Comparison of ENCODE assay signal across 23 cellular contexts in the genomic region with DNA sequence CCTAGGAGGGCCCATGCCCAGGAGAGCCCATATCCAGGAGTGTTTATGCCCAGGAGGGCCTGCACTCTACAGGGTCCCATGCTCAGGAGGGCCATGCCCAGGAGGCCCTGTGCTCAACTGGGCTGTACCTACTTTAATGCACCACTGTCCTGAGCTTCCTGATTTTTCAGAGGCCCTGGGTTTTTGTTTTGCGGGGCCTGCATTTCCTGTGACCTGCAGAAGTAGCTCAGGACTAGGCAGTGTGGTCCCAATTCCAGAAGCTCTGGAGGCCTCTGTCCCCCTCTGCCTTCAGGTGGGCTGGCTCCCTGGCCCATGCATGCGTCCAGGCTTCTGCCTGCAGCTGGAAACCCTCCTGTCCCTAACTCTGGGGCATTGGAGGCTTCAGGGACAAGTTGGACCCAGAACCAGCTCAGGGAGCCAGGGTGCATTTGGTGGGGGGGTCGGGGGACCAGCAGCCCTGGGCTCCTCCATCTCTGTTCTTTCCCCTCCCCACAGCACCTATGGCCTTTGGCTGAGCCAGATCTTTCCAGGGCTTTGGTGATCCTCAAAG. TPM values are rescaled to one million over a fixed set of nuclear protein-coding genes. Genes with fewer than 3 reads are reported as not detected.
DNase-seq lines count a peak whose midpoint lies in the region; ATAC-seq lines count a peak whose summit lies in the region.
"Had no signal": no experiment of that assay in that cellular context is flagged by ENCODE, and none has a peak within 500 bp of the region (broad histone marks: within the 10 kb centered on the region; RNA-seq: fewer than 3 reads in every experiment).

No MANE protein-coding gene starts in this region.

- H3K79me1 ChIP-seq in neuronal stem cell (ENCODE audit: low read depth, low read length) = no peaks in the 10 kb centered on the region

- peaks cover 0 to 10% (median 0%) of the 10 kb centered on the region in 3 experiments for H3K27me3 ChIP-seq in neuronal stem cell (ENCODE audit: control insufficient read depth in 3 of 3, insufficient read depth in 3 of 3, low read depth in 1 of 3, low read length in 3 of 3)
- no peaks in the 10 kb centered on the region for H3K27me3 ChIP-seq in CD8-positive, alpha-beta memory T cell (ENCODE audit: insufficient read depth, low read length, poor library complexity, severe bottlenecking)

- WGBS in neuronal stem cell (ENCODE audit: extremely low coverage in 2 of 2, insufficient read length in 2 of 2, insufficient replicate concordance in 1 of 2), 2 donors = no CpG with 5 or more reads among the region's 3 CpGs

- no peak overlapping the region for H3K9ac ChIP-seq in neuronal stem cell (ENCODE audit: low read depth, low read length, poor library complexity)

- H3K4ac ChIP-seq in neuronal stem cell (ENCODE audit: low read length) = no peak overlapping the region

- H4K91ac ChIP-seq in neuronal stem cell (ENCODE audit: low read depth, low read length, poor library complexity) = no peak overlapping the region

- peaks cover 4 to 17% (median 9%) of the 10 kb centered on the region in 5 donors for H3K9me3 Mint-ChIP-seq in CD8-positive, alpha-beta memory T cell

- peaks cover 4 to 16% of the 10 kb centered on the region in 2 donors for H3K9me3 ChIP-seq in neuronal stem cell (replicated peaks in 1 of 2; ENCODE audit: control insufficient read depth in 2 of 2, insufficient read depth in 1 of 2, low read depth in 1 of 2, low read length in 2 of 2)
- H3K9me3 ChIP-seq in CD8-positive, alpha-beta memory T cell (ENCODE audit: low read length) = peaks cover 4% of the 10 kb centered on the region

- no peaks in the 10 kb centered on the region for H3K36me3 ChIP-seq in neuronal stem cell (replicated peaks in 1 of 2; ENCODE audit: control insufficient read depth in 2 of 2, insufficient read depth in 2 of 2, low read length in 2 of 2)
- H3K36me3 ChIP-seq in CD8-positive, alpha-beta memory T cell (ENCODE audit: insufficient read depth, low read length) = no peaks in the 10 kb centered on the region
- H3K36me3 ChIP-seq: SJCRH30 had no signal

- H4K8ac ChIP-seq in neuronal stem cell (ENCODE audit: low read depth, low read length) = no peak overlapping the region

- H2BK12ac ChIP-seq in neuronal stem cell (ENCODE audit: low read length) = no peak overlapping the region

- peaks cover 3 to 9% (median 5%) of the 10 kb centered on the region in 3 donors for H3K36me3 Mint-ChIP-seq in CD8-positive, alpha-beta memory T cell

- no peak overlapping the region for H3K27ac Mint-ChIP-seq in CD8-positive, alpha-beta memory T cell
- H3K27ac Mint-ChIP-seq: CD4-positive, alpha-beta T cell; GM23338 had no signal

- H3K4me3 Mint-ChIP-seq in CD8-positive, alpha-beta memory T cell = no peak overlapping the region
- H3K4me3 Mint-ChIP-seq: CD4-positive, alpha-beta T cell; GM23338 had no signal

- intact Hi-C loops in cardiac septum (cut with DNase I) = no loop called here
- intact Hi-C loops in left cardiac atrium (cut with DNase I) = no loop called here
- intact Hi-C loops in left colon (cut with DNase I, micrococcal nuclease) = no loop called here

- H3K18ac ChIP-seq in neuronal stem cell (ENCODE audit: low read length) = no peak overlapping the region

- peaks cover 0 to 2% of the 10 kb centered on the region in 2 donors for H3K27me3 Mint-ChIP-seq in CD8-positive, alpha-beta memory T cell
- H3K27me3 Mint-ChIP-seq: CD4-positive, alpha-beta T cell had no signal

- H2BK120ac ChIP-seq in neuronal stem cell (ENCODE audit: low read depth, low read length) = no peak overlapping the region

- CTCF ChIA-PET in CD8-positive, alpha-beta memory T cell (lab: Charles Lee) = no interaction called here

- no peak overlapping the region for H2BK15ac ChIP-seq in neuronal stem cell (ENCODE audit: low read length)

- H2AFZ ChIP-seq in neuronal stem cell (ENCODE audit: low read length) = no peak overlapping the region
- H2AFZ ChIP-seq: GM23338 had no signal

- no peak overlapping the region for H3K4me3 ChIP-seq in neuronal stem cell (ENCODE audit: low read length in 2 of 2)
- H3K4me3 ChIP-seq in CD8-positive, alpha-beta memory T cell (ENCODE audit: low read length) = no peak overlapping the region
- H3K4me3 ChIP-seq: A549, GM12878, GM23338, SJCRH30 had no signal

- H3K4me1 Mint-ChIP-seq in CD8-positive, alpha-beta memory T cell = no peaks in the 10 kb centered on the region
- H3K4me1 Mint-ChIP-seq: GM23338 had no signal

- H3K27ac ChIP-seq in neuronal stem cell (replicated peaks; ENCODE audit: low read length) = no peak overlapping the region
- no peak overlapping the region for H3K27ac ChIP-seq in CD8-positive, alpha-beta memory T cell (ENCODE audit: low read depth, low read length)
- H3K27ac ChIP-seq: A549, RWPE1, SJCRH30 had no signal

- H2BK5ac ChIP-seq in neuronal stem cell (ENCODE audit: low read length) = no peak overlapping the region

- ATAC-seq in left cardiac atrium (no peak), left colon (peak; percentile 11)
- ATAC-seq: A549, GM12878, GM23338, PC-3 had no signal

- peak overlapping the region; percentile 81 for H2AK5ac ChIP-seq in neuronal stem cell (ENCODE audit: low read depth, low read length)

- peak; percentile 49 for DNase-seq in cardiac septum (ENCODE audit: low spot score)
- no peak for DNase-seq in left cardiac atrium
- DNase-seq in left colon = no peak
- DNase-seq in neuronal stem cell (ENCODE audit: low spot score) = no peak
- DNase-seq in T1000 (lab: John Stamatoyannopoulos, UW) = no peak
- DNase-seq in SW 1271 (lab: John Stamatoyannopoulos, UW) = no peak
- DNase-seq in CD8-positive, alpha-beta memory T cell = no peak
- DNase-seq: GF-D8, HCEC 1CT, KBM-7, NCI-H1105 treated with DMSO at 0.1 percent for 48 hours, NCI-H1694 treated with DMSO at 0.1 percent for 48 hours, NCI-H2107, NCI-H510A, NCI-H748 treated with DMSO at 0.1 percent for 48 hours, PC-3, SJCRH30 had no signal

- H3K4me2 ChIP-seq in neuronal stem cell (ENCODE audit: insufficient read depth, low read length, poor library complexity, severe bottlenecking) = no peak overlapping the region
- H3K4me2 ChIP-seq: A549, GM23338 had no signal

- POLR2A ChIA-PET in CD8-positive, alpha-beta memory T cell (lab: Charles Lee) = no interaction called here

- H3K23ac ChIP-seq in neuronal stem cell (ENCODE audit: low read depth, low read length, poor library complexity) = no peak overlapping the region

- H3K4me1 ChIP-seq in neuronal stem cell (ENCODE audit: control insufficient read depth in 2 of 2, insufficient read depth in 1 of 2, low read depth in 1 of 2, low read length in 2 of 2) = no peaks in the 10 kb centered on the region
- H3K4me1 ChIP-seq in CD8-positive, alpha-beta memory T cell (ENCODE audit: insufficient read depth, low read length) = no peaks in the 10 kb centered on the region
- H3K4me1 ChIP-seq: A549, SJCRH30 had no signal

- H3K14ac ChIP-seq in neuronal stem cell (ENCODE audit: low read length) = no peak overlapping the region

RNA-seq across cellular contexts. Expression of a gene that starts 10.8 kb away (rescaled TPM):
- 1.5 TPM for total RNA-seq in cardiac septum
- total RNA-seq in left cardiac atrium = 1 to 10 TPM; 1.1 to 1.3 TPM
- 10 to 100 TPM; 67.5 to 84.3 TPM for total RNA-seq in left colon
- 0.92 TPM for polyA plus RNA-seq in neuronal stem cell (2013, experiment 1 of 2)
- polyA plus RNA-seq in neuronal stem cell (2013, experiment 2 of 2) = 0.96 TPM
- 1 to 10 TPM; 8.4 to 9.0 TPM for total RNA-seq in CD8-positive, alpha-beta memory T cell
- 1.9 TPM for polyA plus RNA-seq in CD8-positive, alpha-beta memory T cell
- total RNA-seq: GM23338 had no signal
- polyA plus RNA-seq: GM23338 had no signal

RNA-seq across cellular contexts. Expression of a gene that starts 46.6 kb away (rescaled TPM):
- total RNA-seq in cardiac septum (not detected), left cardiac atrium (not detected), left colon (1 to 10 TPM in 1 of 2 donors, under 1 TPM in 1; 0.85 to 2.4 TPM)
- polyA plus RNA-seq in neuronal stem cell (2013, experiment 1 of 2) = not detected
- polyA plus RNA-seq in neuronal stem cell (2013, experiment 2 of 2) = not detected
- not detected for total RNA-seq in CD8-positive, alpha-beta memory T cell
- not detected for polyA plus RNA-seq in CD8-positive, alpha-beta memory T cell
- total RNA-seq: CD4-positive, alpha-beta T cell; GM12878; GM23338; PC-3; SJCRH30 had no signal
- polyA plus RNA-seq: A549, BJ, GM12878, GM23338 had no signal

RNA-seq across cellular contexts. Expression of a gene that starts 49.5 kb away (rescaled TPM):
- total RNA-seq in cardiac septum (24.3 TPM), left cardiac atrium (10 to 100 TPM; 17.9 to 26.6 TPM), left colon (10 to 100 TPM; 33.6 to 36.1 TPM)
- 24.5 TPM for polyA plus RNA-seq in neuronal stem cell (2013, experiment 1 of 2)
- polyA plus RNA-seq in neuronal stem cell (2013, experiment 2 of 2) = 23.9 TPM
- total RNA-seq in CD8-positive, alpha-beta memory T cell = 10 to 100 TPM; 36.1 to 40.5 TPM
- 19.5 TPM for polyA plus RNA-seq in CD8-positive, alpha-beta memory T cell

RNA-seq across cellular contexts. Expression of a gene that starts 55.6 kb away (rescaled TPM):
- total RNA-seq in cardiac septum = not detected
- total RNA-seq in left cardiac atrium = not detected
- 1 to 10 TPM in 1 of 2 donors, under 1 TPM in 1; 0.92 to 4.0 TPM for total RNA-seq in left colon
- polyA plus RNA-seq in neuronal stem cell (2013, experiment 1 of 2) = 0.10 TPM
- polyA plus RNA-seq in neuronal stem cell (2013, experiment 2 of 2) = not detected
- total RNA-seq in CD8-positive, alpha-beta memory T cell = not detected
- polyA plus RNA-seq in CD8-positive, alpha-beta memory T cell = not detected
- total RNA-seq: CD4-positive, alpha-beta T cell; GM12878; GM23338; PC-3; SJCRH30 had no signal
- polyA plus RNA-seq: A549, BJ, GM12878, GM23338 had no signal

Comparison
In these comparisons a context has a peak if more than half of its experiments do, and no peak if none do; other contexts are left out.
1. RNA of a gene that starts 10.8 kb away (total RNA-seq): 67.5 to 84.3 TPM in left colon; 8.4 to 9.0 TPM in CD8-positive, alpha-beta memory T cell, 1.5 TPM in cardiac septum (single experiment) and 1.1 to 1.3 TPM in left cardiac atrium; every median in the first group is over 4 times any median in the second.